ENCODE assay signal across 18 cellular contexts in genomic region chr14:89327771-89328212, GRCh38.
DNase-seq lines count a peak whose midpoint lies in the region; ATAC-seq, FAIRE-seq and TF ChIP-seq lines count a peak whose summit lies in the region.
"Had no signal": no experiment of that assay in that cellular context is flagged by ENCODE, and none has a peak within 500 bp of the region (broad histone marks: within the 10 kb centered on the region; RNA-seq: fewer than 3 reads in every experiment).

No MANE protein-coding gene starts in this region.

- no peaks in the 10 kb centered on the region for H3K9me3 ChIP-seq in pancreas
- H3K9me3 ChIP-seq: right atrium auricular region, testis had no signal

- ATAC-seq in pancreas: peak in 3 of 4 donors; percentile 25 to 68 (median 29)
- no peak for ATAC-seq in HG02870 (IDR thresholded peaks at IDR 0.05; ENCODE audit: unreplicated experiment)
- ATAC-seq in GM21390 (IDR thresholded peaks at IDR 0.05; ENCODE audit: unreplicated experiment): no peak
- ATAC-seq: HCT116 had no signal

- no peaks in the 10 kb centered on the region for H3K27me3 Mint-ChIP-seq in activated CD4-positive, alpha-beta T cell treated with anti-CD3 and anti-CD28 coated beads, Interleukin-2, amount 10 ng/mL, durations not matched to agents 24 days and 14 days
- H3K27me3 Mint-ChIP-seq: activated naive CD8-positive, alpha-beta T cell treated with anti-CD3 and anti-CD28 coated beads for 36 hours; central memory CD8-positive, alpha-beta T cell had no signal

- no peak overlapping the region for H3K27ac Mint-ChIP-seq in activated CD4-positive, alpha-beta T cell treated with anti-CD3 and anti-CD28 coated beads, Interleukin-2, amount 10 ng/mL, durations not matched to agents 24 days and 14 days
- H3K27ac Mint-ChIP-seq: activated naive CD8-positive, alpha-beta T cell treated with anti-CD3 and anti-CD28 coated beads for 36 hours; mesothelial cell of epicardium had no signal

- peaks cover 31% of the 10 kb centered on the region for H3K4me1 Mint-ChIP-seq in activated CD4-positive, alpha-beta T cell treated with anti-CD3 and anti-CD28 coated beads, Interleukin-2, amount 10 ng/mL, durations not matched to agents 24 days and 14 days
- H3K4me1 Mint-ChIP-seq: mesothelial cell of epicardium had no signal

- H3K9me3 Mint-ChIP-seq in activated CD4-positive, alpha-beta T cell treated with anti-CD3 and anti-CD28 coated beads, Interleukin-2, amount 10 ng/mL, durations not matched to agents 24 days and 14 days: peaks cover 4% of the 10 kb centered on the region
- H3K9me3 Mint-ChIP-seq: activated naive CD8-positive, alpha-beta T cell treated with anti-CD3 and anti-CD28 coated beads for 36 hours; central memory CD8-positive, alpha-beta T cell; mesothelial cell of epicardium had no signal

- H3K27me3 ChIP-seq in pancreas: no peaks in the 10 kb centered on the region
- H3K27me3 ChIP-seq: right atrium auricular region, testis had no signal

- TF ChIP-seq CTCF in choroid plexus epithelial cell (conservative IDR thresholded peaks at IDR 0.05; ENCODE audit: low read depth, low read length) (no peak), pancreas (IDR thresholded peaks at IDR 0.05) (no peak)

- no peak overlapping the region for H3K4me3 ChIP-seq in choroid plexus epithelial cell (ENCODE audit: low read depth, low read length)
- H3K4me3 ChIP-seq in pancreas: no peak overlapping the region
- H3K4me3 ChIP-seq: right atrium auricular region, testis had no signal

- no peaks in the 10 kb centered on the region for H3K36me3 ChIP-seq in pancreas
- H3K36me3 ChIP-seq: right atrium auricular region had no signal

- intact Hi-C loops in pancreas (cut with DNase I): no loop called here
- intact Hi-C loops in activated CD4-positive, alpha-beta T cell treated with anti-CD3 and anti-CD28 coated beads, Interleukin-2, amount 10 ng/mL, durations not matched to agents 24 days and 14 days (cut with micrococcal nuclease): no loop called here

- H3K4me1 ChIP-seq in pancreas: no peaks in the 10 kb centered on the region

- FAIRE-seq in pancreas (lab: Jason Lieb, UNC): no peak
- FAIRE-seq: kidney had no signal

- H3K27ac ChIP-seq in pancreas: no peak overlapping the region
- H3K27ac ChIP-seq: right atrium auricular region, testis had no signal

- no peak overlapping the region for H3K4me3 Mint-ChIP-seq in activated CD4-positive, alpha-beta T cell treated with anti-CD3 and anti-CD28 coated beads, Interleukin-2, amount 10 ng/mL, durations not matched to agents 24 days and 14 days
- H3K4me3 Mint-ChIP-seq: activated naive CD8-positive, alpha-beta T cell treated with anti-CD3 and anti-CD28 coated beads for 36 hours; central memory CD8-positive, alpha-beta T cell; mesothelial cell of epicardium; neural crest cell had no signal

- DNase-seq in Daoy (ENCODE audit: low read depth) (peak; percentile 54), LHCN-M2 (ENCODE audit: low read depth) (peak; percentile 19), choroid plexus epithelial cell (ENCODE audit: low read depth) (peak; percentile 20), pancreas (no peak)
- no peak for DNase-seq in activated CD4-positive, alpha-beta T cell treated with anti-CD3 and anti-CD28 coated beads, Interleukin-2, amount 10 ng/mL, durations not matched to agents 24 days and 14 days
- DNase-seq: activated naive CD8-positive, alpha-beta T cell treated with anti-CD3 and anti-CD28 coated beads for 36 hours; activated T-cell treated with anti-CD3 and anti-CD28 coated beads, Interleukin-2, amount 50 U/mL, for 48 hours; kidney; NCI-H1092; NCI-H226; testis had no signal

- peaks cover 29% of the 10 kb centered on the region for H3K36me3 Mint-ChIP-seq in activated CD4-positive, alpha-beta T cell treated with anti-CD3 and anti-CD28 coated beads, Interleukin-2, amount 10 ng/mL, durations not matched to agents 24 days and 14 days (ENCODE audit: low read depth)

- 65 to 74% methylated on average over 5 of the region's 5 CpGs for WGBS in pancreas, 2 donors

Comparison
In these comparisons a context has a peak if more than half of its experiments do, and no peak if none do; other contexts are left out.
1. DNase-seq: peak in Daoy (single experiment), LHCN-M2 (single experiment) and choroid plexus epithelial cell (single experiment); none in pancreas (0 of 6) and activated CD4-positive, alpha-beta T cell treated with anti-CD3 and anti-CD28 coated beads, Interleukin-2, amount 10 ng/mL, durations not matched to agents 24 days and 14 days (single experiment).
2. ATAC-seq: peak in pancreas (3 of 4); none in HG02870 (single experiment) and GM21390 (single experiment).